In genomic region chr6:127365874-127366273, GRCh38 we compare ENCODE assay signal across 22 cellular contexts. TPM values are rescaled to one million over a fixed set of nuclear protein-coding genes. Genes with fewer than 3 reads are reported as not detected.
DNase-seq lines count a peak whose midpoint lies in the region; ATAC-seq, FAIRE-seq and TF ChIP-seq lines count a peak whose summit lies in the region.
"Had no signal": no experiment of that assay in that cellular context is flagged by ENCODE, and none has a peak within 500 bp of the region (broad histone marks: within the 10 kb centered on the region; RNA-seq: fewer than 3 reads in every experiment).

No MANE protein-coding gene starts in this region.

- no peaks in the 10 kb centered on the region for H3K27me3 Mint-ChIP-seq in nephron progenitor cell (ENCODE audit: low read depth, poor library complexity)
- H3K27me3 Mint-ChIP-seq: IgD-negative memory B cell had no signal

- no peak overlapping the region for H3K9ac ChIP-seq in HepG2 (ENCODE audit: insufficient read depth, low read depth, low read length)

- DNase-seq in HepG2 (ENCODE audit: low spot score) (no peak), right lobe of liver (no peak), brain microvascular endothelial cell (no peak), nephron progenitor cell (no peak), RPMI8226 (no peak), omental fat pad (ENCODE audit: low spot score) (no peak), BE2C (no peak)
- DNase-seq: activated CD4-positive, CD25-positive, alpha-beta regulatory T cell; activated effector memory CD4-positive, alpha-beta T cell treated with Interleukin-2 at 50 U/mL for 16 hours; CD8-positive, alpha-beta memory T cell; colonic mucosa; DND-41; head of caudate nucleus; immature natural killer cell; NCI-H2107; stimulated activated CD4-positive, alpha-beta T cell treated with anti-CD3 and anti-CD28 coated beads, Interleukin-4, amount 100 ng/mL, for 4 hours; T-helper 17 cell had no signal

- peaks cover 97% of the 10 kb centered on the region for H3K36me3 Mint-ChIP-seq in nephron progenitor cell (ENCODE audit: low read depth)
- H3K36me3 Mint-ChIP-seq: CD8-positive, alpha-beta memory T cell had no signal

- TF ChIP-seq EP300 in HepG2 (IDR thresholded peaks at IDR 0.05; ENCODE audit: low read depth in 2 of 2, low read length in 2 of 2), result no peak
- no peak for TF ChIP-seq EP300 in HepG2 (CRISPR knock-in tag; IDR thresholded peaks at IDR 0.05; ENCODE audit: borderline replicate concordance)

- BruUV-seq in HepG2 (replicated peaks; lab: Mats Ljungman, UMichigan), result no TSS peak

- H3K27me3 ChIP-seq in HepG2 (ENCODE audit: control insufficient read depth in 1 of 2, insufficient read depth in 2 of 2, low read length in 2 of 2) (no peaks in the 10 kb centered on the region), right lobe of liver (no peaks in the 10 kb centered on the region), brain microvascular endothelial cell (replicated peaks) (no peaks in the 10 kb centered on the region), BE2C (no peaks in the 10 kb centered on the region)
- H3K27me3 ChIP-seq: colonic mucosa, neutrophil, tibial nerve had no signal

- no peak for FAIRE-seq in HepG2 (lab: Jason Lieb, UNC)

- TF ChIP-seq RAD21 in HepG2 (CRISPR knock-in tag; IDR thresholded peaks at IDR 0.05), result no peak

- no peak for TF ChIP-seq CTCF in HepG2 (CRISPR knock-in tag; IDR thresholded peaks at IDR 0.05)
- TF ChIP-seq CTCF in right lobe of liver (IDR thresholded peaks at IDR 0.05), result no peak
- no peak for TF ChIP-seq CTCF in brain microvascular endothelial cell (IDR thresholded peaks at IDR 0.05; ENCODE audit: low read depth, low read length, missing control alignments)
- TF ChIP-seq CTCF in nephron progenitor cell (IDR thresholded peaks at IDR 0.05), result no peak
- no peak for TF ChIP-seq CTCF in omental fat pad (IDR thresholded peaks at IDR 0.05)
- no peak for TF ChIP-seq CTCF in BE2C (IDR thresholded peaks at IDR 0.05; ENCODE audit: low read depth, low read length)

- 37% methylated on average over 5 of the region's 5 CpGs for WGBS in HepG2 (ENCODE audit: low lambda C conversion rate)
- WGBS in right lobe of liver (ENCODE audit: insufficient coverage, low coverage, low lambda C conversion rate, missing lambda C conversion rate), result no CpG with 5 or more reads among the region's 5 CpGs

- no peaks in the 10 kb centered on the region for H3K9me3 ChIP-seq in HepG2 (ENCODE audit: low read length)
- H3K9me3 ChIP-seq in right lobe of liver, result no peaks in the 10 kb centered on the region
- no peaks in the 10 kb centered on the region for H3K9me3 ChIP-seq in BE2C
- H3K9me3 ChIP-seq: colonic mucosa, neutrophil had no signal

- POLR2A ChIA-PET in HepG2 (lab: Yijun Ruan, JAX), result no interaction called here

- H3K27ac Mint-ChIP-seq in nephron progenitor cell, result peak overlapping the region; percentile 1
- H3K27ac Mint-ChIP-seq: IgD-negative memory B cell, immature natural killer cell, T-helper 17 cell had no signal

- H3K4me1 ChIP-seq in HepG2 (ENCODE audit: insufficient read depth, low read length) (no peaks in the 10 kb centered on the region), right lobe of liver (no peaks in the 10 kb centered on the region), BE2C (no peaks in the 10 kb centered on the region)
- H3K4me1 ChIP-seq: colonic mucosa, tibial nerve had no signal

- TF ChIP-seq POLR2A in HepG2 (IDR thresholded peaks at IDR 0.05; ENCODE audit: insufficient read depth in 1 of 2, low read depth in 2 of 2, low read length in 2 of 2) (no peak), right lobe of liver (IDR thresholded peaks at IDR 0.05) (no peak)

- H3K4me2 ChIP-seq in HepG2 (ENCODE audit: low read depth, low read length), result no peak overlapping the region

- H3K9me3 Mint-ChIP-seq in nephron progenitor cell, result peaks cover 78% of the 10 kb centered on the region

- H2AFZ ChIP-seq in HepG2 (ENCODE audit: low read length), result no peak overlapping the region

- ATAC-seq in HepG2 (peak; percentile 33; the same call in 2 of the 3 replicates), right lobe of liver (no peak), HG03025 (IDR thresholded peaks at IDR 0.05; ENCODE audit: low FRiP score, unreplicated experiment) (no peak), omental fat pad (ENCODE audit: low FRiP score) (no peak)
- ATAC-seq: T-helper 17 cell had no signal

- H3K27ac ChIP-seq in HepG2 (ENCODE audit: extremely low read length, insufficient read depth, low read length) (no peak overlapping the region), right lobe of liver (no peak overlapping the region), brain microvascular endothelial cell (peak overlapping the region; percentile 96)
- H3K27ac ChIP-seq: colonic mucosa, neutrophil, tibial nerve had no signal

- H3K36me3 ChIP-seq in HepG2 (replicated peaks in 1 of 2; ENCODE audit: control insufficient read depth in 1 of 2, insufficient read depth in 2 of 2, low read length in 2 of 2), result no peaks in the 10 kb centered on the region
- H3K36me3 ChIP-seq in right lobe of liver, result no peaks in the 10 kb centered on the region
- H3K36me3 ChIP-seq in brain microvascular endothelial cell (replicated peaks), result no peaks in the 10 kb centered on the region
- no peaks in the 10 kb centered on the region for H3K36me3 ChIP-seq in BE2C
- H3K36me3 ChIP-seq: colonic mucosa, neutrophil had no signal

- no peaks in the 10 kb centered on the region for H4K20me1 ChIP-seq in HepG2 (ENCODE audit: insufficient read depth, low read length)

- H3K4me1 Mint-ChIP-seq in nephron progenitor cell, result no peaks in the 10 kb centered on the region
- H3K4me1 Mint-ChIP-seq: CD8-positive, alpha-beta memory T cell; IgD-negative memory B cell; immature natural killer cell; mesothelial cell of epicardium; T-helper 17 cell had no signal

- no peaks in the 10 kb centered on the region for H3K79me2 ChIP-seq in HepG2 (ENCODE audit: insufficient read depth, low read length)

- no peak overlapping the region for H3K4me3 Mint-ChIP-seq in nephron progenitor cell
- H3K4me3 Mint-ChIP-seq: CD8-positive, alpha-beta memory T cell; IgD-negative memory B cell; immature natural killer cell; mesothelial cell of epicardium; T-helper 17 cell had no signal

- in situ Hi-C loops in HepG2 (cut with HindIII; ENCODE audit: extremely low pct_ligation_motif_present, low pct_unique_long_range_greater_than_20kb), result no loop called here
- in situ Hi-C loops in brain microvascular endothelial cell (cut with HindIII; ENCODE audit: low pct_ligation_motif_present, low sequenced_read_pairs), result no loop called here

- CTCF ChIA-PET in HepG2 (lab: Yijun Ruan, JAX; ENCODE audit: low intra/inter-chr PET ratio, low total read pairs), result no interaction called here

- H3K4me3 ChIP-seq in HepG2 (replicated peaks in 1 of 3; ENCODE audit: insufficient read depth in 1 of 3, low read depth in 2 of 3, low read length in 3 of 3), result no peak overlapping the region
- no peak overlapping the region for H3K4me3 ChIP-seq in right lobe of liver
- H3K4me3 ChIP-seq in brain microvascular endothelial cell (ENCODE audit: low read depth, low read length), result no peak overlapping the region
- no peak overlapping the region for H3K4me3 ChIP-seq in BE2C (ENCODE audit: low read depth, low read length)
- H3K4me3 ChIP-seq: colonic mucosa, tibial nerve had no signal

- intact Hi-C loops in HepG2 (cut with micrococcal nuclease; ENCODE audit: unreplicated experiment), result no loop called here
- intact Hi-C loops in right lobe of liver (cut with DNase I), result no loop called here

TF ChIP-seq in HepG2, 621 proteins besides CTCF, POLR2A, EP300 and RAD21 (continues in another document):
- no peak for TF ChIP-seq ZNF775 (CRISPR knock-in tag; IDR thresholded peaks at IDR 0.05; ENCODE audit: borderline replicate concordance)
- no peak for TF ChIP-seq ZNF160 (CRISPR knock-in tag; IDR thresholded peaks at IDR 0.05)
- TF ChIP-seq ZNF101 (CRISPR knock-in tag; IDR thresholded peaks at IDR 0.05; ENCODE audit: borderline replicate concordance, low read depth), result no peak
- TF ChIP-seq ZNF326 (CRISPR knock-in tag; IDR thresholded peaks at IDR 0.05; ENCODE audit: borderline replicate concordance), result no peak
- TF ChIP-seq ZNF766 (CRISPR knock-in tag; IDR thresholded peaks at IDR 0.05; ENCODE audit: borderline replicate concordance), result no peak
- TF ChIP-seq RCOR2 (CRISPR knock-in tag; IDR thresholded peaks at IDR 0.05), result no peak
- no peak for TF ChIP-seq SMAD9 (CRISPR knock-in tag; IDR thresholded peaks at IDR 0.05)

RNA-seq across cellular contexts. Expression of gene ECHDC1, which starts 22.5 kb away (rescaled TPM):
- total RNA-seq in HepG2 (2016; rRNA removed; fragmentation: Illumina TruSeq; extraction: Trizol) (98.1 and 143 TPM in 2 replicates), right lobe of liver (10 to 100 TPM; 41.3 to 51.7 (median 45.7) TPM), omental fat pad (10 to 100 TPM; 46.2 to 60.9 (median 60.2) TPM)
- total RNA-seq in HepG2 (2016; cell fraction: cytosol; rRNA removed; fragmentation: Illumina TruSeq; extraction: Trizol; ENCODE audit: low read depth), result 13.1 and 17.5 TPM in 2 replicates
- 93.2 and 152 TPM in 2 replicates for total RNA-seq in HepG2 (2016; cell fraction: insoluble cytoplasmic fraction; rRNA removed; fragmentation: Illumina TruSeq; extraction: Trizol)
- total RNA-seq in HepG2 (2016; cell fraction: membrane; rRNA removed; fragmentation: Illumina TruSeq; extraction: Trizol), result 28.7 and 33.7 TPM in 2 replicates
- total RNA-seq in HepG2 (2016; cell fraction: nucleus; rRNA removed; fragmentation: Illumina TruSeq; extraction: Trizol), result 73.0 and 77.3 TPM in 2 replicates
- polyA plus RNA-seq in HepG2 (2011; rRNA removed), result 25.4 and 32.8 TPM in 2 replicates
- 14.2 and 20.3 TPM in 2 replicates for polyA plus RNA-seq in HepG2 (2011; cell fraction: cytosol; rRNA removed)
- polyA plus RNA-seq in HepG2 (2011; cell fraction: nucleus; rRNA removed), result 12.5 and 14.9 TPM in 2 replicates
- 50.4 and 56.6 TPM in 2 replicates for polyA plus RNA-seq in HepG2 (2012)
- 17.0 and 21.2 TPM in 2 replicates for polyA plus RNA-seq in HepG2 (2016; cell fraction: cytosol; fragmentation: Illumina TruSeq; extraction: Trizol; ENCODE audit: low read depth)
- polyA plus RNA-seq in HepG2 (2016; cell fraction: insoluble cytoplasmic fraction; fragmentation: Illumina TruSeq; extraction: Trizol; ENCODE audit: low read depth), result 148 and 165 TPM in 2 replicates
- polyA plus RNA-seq in HepG2 (2016; cell fraction: membrane; fragmentation: Illumina TruSeq; extraction: Trizol; ENCODE audit: low read depth), result 30.8 and 32.0 TPM in 2 replicates
- 73.1 and 75.7 TPM in 2 replicates for polyA plus RNA-seq in HepG2 (2016; cell fraction: nucleus; fragmentation: Illumina TruSeq; extraction: Trizol; ENCODE audit: insufficient read depth, low read depth)
- 6.4 and 6.9 TPM in 2 replicates for polyA minus RNA-seq in HepG2 (2011; rRNA and poly(A)+ RNA removed; ENCODE audit: low replicate concordance)
- polyA minus RNA-seq in HepG2 (2011; cell fraction: cytosol; rRNA and poly(A)+ RNA removed), result 16.4 and 21.5 TPM in 2 replicates
- polyA minus RNA-seq in HepG2 (2011; cell fraction: nucleus; rRNA and poly(A)+ RNA removed), result 84.5 and 92.7 TPM in 2 replicates
- 66.1 TPM for polyA plus RNA-seq in BE2C (2012; ENCODE audit: insufficient read depth, insufficient read length, low read depth)
